20 cellular contexts compared by ENCODE assay signal in genomic region chr4:75142850-75143249, GRCh38.
DNase-seq lines count a peak whose midpoint lies in the region; FAIRE-seq and TF ChIP-seq lines count a peak whose summit lies in the region.
"Had no signal": no experiment of that assay in that cellular context is flagged by ENCODE, and none has a peak within 500 bp of the region (broad histone marks: within the 10 kb centered on the region; RNA-seq: fewer than 3 reads in every experiment).

No MANE protein-coding gene starts in this region.

- peaks cover 0 to 32% (median 6%) of the 10 kb centered on the region in 4 donors for H3K4me1 ChIP-seq in tibial artery
- H3K4me1 ChIP-seq in kidney (ENCODE audit: control insufficient read depth in 1 of 2, insufficient read depth in 1 of 2, low read depth in 1 of 2, low read length in 2 of 2) = no peaks in the 10 kb centered on the region
- H3K4me1 ChIP-seq: gastroesophageal sphincter had no signal

- TF ChIP-seq CTCF in tibial artery (IDR thresholded peaks at IDR 0.05) = no peak
- no peak for TF ChIP-seq CTCF in kidney (IDR thresholded peaks at IDR 0.05; ENCODE audit: borderline replicate concordance, extremely low read depth, insufficient read depth)

- peak overlapping the region; percentile 65 to 76 for H3K27ac ChIP-seq in tibial artery
- H3K27ac ChIP-seq in kidney (ENCODE audit: low read depth in 2 of 2, low read length in 2 of 2) = no peak overlapping the region
- H3K27ac ChIP-seq: neutrophil had no signal

- intact Hi-C loops in tibial artery (cut with DNase I; ENCODE audit: low total_unique reads) = no loop called here
- intact Hi-C loops in kidney (cut with DNase I) = no loop called here

- DNase-seq in HT1080 (ENCODE audit: low read depth) (peak; percentile 1), SW480 (ENCODE audit: low spot score) (peak; percentile 7), foreskin melanocyte (peak; percentile 84), tibial artery (no peak), kidney (no peak), NCI-H2196 (lab: John Stamatoyannopoulos, UW; ENCODE audit: unreplicated experiment) (no peak), dermis blood vessel endothelial cell (no peak)
- DNase-seq: activated CD4-positive, alpha-beta T cell treated with anti-CD3 and anti-CD28 coated beads for 1 hour; activated naive CD4-positive, alpha-beta T cell treated with anti-CD3 and anti-CD28 coated beads, Interleukin-2, amount 50 U/mL, for 16 hours; DND-41; KBM-7; NCI-H146; NCI-H526; RPMI8226; stimulated activated naive CD8-positive, alpha-beta T cell treated with anti-CD3 and anti-CD28 coated beads, Interleukin-15, Interleukin-2, amounts not matched to agents 100 U/mL and 50 U/mL, for 24 hours; T-helper 17 cell had no signal

- H3K36me3 ChIP-seq in tibial artery (no peaks in the 10 kb centered on the region), kidney (ENCODE audit: control insufficient read depth in 1 of 2, insufficient read depth in 2 of 2, low read length in 2 of 2) (no peaks in the 10 kb centered on the region)
- H3K36me3 ChIP-seq: gastroesophageal sphincter, neutrophil had no signal

- no peak overlapping the region for H3K9ac ChIP-seq in kidney (ENCODE audit: low read length in 2 of 2)

- H3K9me3 ChIP-seq in tibial artery (no peaks in the 10 kb centered on the region), kidney (ENCODE audit: control insufficient read depth in 1 of 2, low read length in 2 of 2) (no peaks in the 10 kb centered on the region)
- H3K9me3 ChIP-seq: gastroesophageal sphincter, neutrophil had no signal

- no peaks in the 10 kb centered on the region for H3K27me3 ChIP-seq in tibial artery
- H3K27me3 ChIP-seq: gastroesophageal sphincter, neutrophil had no signal

- H3K4me3 ChIP-seq in tibial artery = no peak overlapping the region
- H3K4me3 ChIP-seq in kidney (ENCODE audit: low read length in 2 of 2) = no peak overlapping the region
- H3K4me3 ChIP-seq: gastroesophageal sphincter had no signal

- FAIRE-seq in kidney (lab: Jason Lieb, UNC) = no peak
- FAIRE-seq: endometrium, GM12892 had no signal

Comparison
In these comparisons a context has a peak if more than half of its experiments do, and no peak if none do; other contexts are left out.
1. DNase-seq: peak in HT1080 (single experiment), SW480 (single experiment) and foreskin melanocyte (single experiment); none in tibial artery (0 of 2), kidney (single experiment), NCI-H2196 (single experiment) and dermis blood vessel endothelial cell (single experiment).
2. H3K27ac ChIP-seq: peak in tibial artery (2 of 2); none in kidney (0 of 2).